Comparison of ENCODE assay signal across 1 cellular context in the genomic region with DNA sequence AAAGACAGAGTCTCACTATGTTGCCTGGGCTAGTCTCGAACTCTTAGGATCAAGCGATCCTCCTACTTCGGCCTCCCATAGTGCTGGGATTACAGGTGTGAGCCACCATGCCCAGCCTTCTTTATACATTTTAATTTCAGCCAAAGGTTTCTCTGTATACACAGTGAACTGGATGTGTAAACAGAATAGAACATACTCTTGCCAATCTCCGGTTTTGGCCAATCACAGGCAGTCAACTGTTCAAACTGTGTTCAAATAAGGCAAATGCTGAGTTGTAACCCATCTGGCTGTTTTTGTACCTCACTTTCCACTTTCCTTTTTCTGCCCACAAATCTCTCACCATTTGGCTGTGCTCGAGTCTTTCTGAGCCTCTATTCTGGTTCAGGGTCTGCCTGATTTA.
TF ChIP-seq lines count a peak whose summit lies in the region.

No MANE protein-coding gene starts in this region.

TF ChIP-seq in HepG2, 621 proteins besides CTCF, POLR2A, EP300 and RAD21:
- TF ChIP-seq, protein P1, sequence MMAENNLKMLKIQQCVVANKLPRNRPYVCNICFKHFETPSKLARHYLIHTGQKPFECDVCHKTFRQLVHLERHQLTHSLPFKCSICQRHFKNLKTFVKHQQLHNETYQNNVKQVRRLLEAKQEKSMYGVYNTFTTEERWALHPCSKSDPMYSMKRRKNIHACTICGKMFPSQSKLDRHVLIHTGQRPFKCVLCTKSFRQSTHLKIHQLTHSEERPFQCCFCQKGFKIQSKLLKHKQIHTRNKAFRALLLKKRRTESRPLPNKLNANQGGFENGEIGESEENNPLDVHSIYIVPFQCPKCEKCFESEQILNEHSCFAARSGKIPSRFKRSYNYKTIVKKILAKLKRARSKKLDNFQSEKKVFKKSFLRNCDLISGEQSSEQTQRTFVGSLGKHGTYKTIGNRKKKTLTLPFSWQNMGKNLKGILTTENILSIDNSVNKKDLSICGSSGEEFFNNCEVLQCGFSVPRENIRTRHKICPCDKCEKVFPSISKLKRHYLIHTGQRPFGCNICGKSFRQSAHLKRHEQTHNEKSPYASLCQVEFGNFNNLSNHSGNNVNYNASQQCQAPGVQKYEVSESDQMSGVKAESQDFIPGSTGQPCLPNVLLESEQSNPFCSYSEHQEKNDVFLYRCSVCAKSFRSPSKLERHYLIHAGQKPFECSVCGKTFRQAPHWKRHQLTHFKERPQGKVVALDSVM (CRISPR knock-in tag; IDR thresholded peaks at IDR 0.05), result 0 out of 2 replicates have a peak, but pooled peaks have one; percentile 35
- TF ChIP-seq ZNF615 (CRISPR knock-in tag; IDR thresholded peaks at IDR 0.05; ENCODE audit: borderline replicate concordance) (0 out of 2 replicates have a peak, but pooled peaks have one; percentile 21), SRF (IDR thresholded peaks at IDR 0.05; ENCODE audit: low read depth, low read length) (peak; percentile 76; the same call in 1 of the 2 replicates), ZNF660 (CRISPR knock-in tag; IDR thresholded peaks at IDR 0.05; ENCODE audit: borderline replicate concordance, low read depth) (no peak), RBM22 (optimal IDR thresholded peaks at IDR 0.05; ENCODE audit: low read length) (peak; percentile 45), NR1H2 (CRISPR knock-in tag; IDR thresholded peaks at IDR 0.05; ENCODE audit: borderline replicate concordance, low read depth) (0 out of 2 replicates have a peak, but pooled peaks have one; percentile 42), FOXA1 (IDR thresholded peaks at IDR 0.05) (no peak), FOXA1 (CRISPR knock-in tag; IDR thresholded peaks at IDR 0.05) (0 out of 2 replicates have a peak, but pooled peaks have one; percentile 34)
- TF ChIP-seq, protein P2, sequence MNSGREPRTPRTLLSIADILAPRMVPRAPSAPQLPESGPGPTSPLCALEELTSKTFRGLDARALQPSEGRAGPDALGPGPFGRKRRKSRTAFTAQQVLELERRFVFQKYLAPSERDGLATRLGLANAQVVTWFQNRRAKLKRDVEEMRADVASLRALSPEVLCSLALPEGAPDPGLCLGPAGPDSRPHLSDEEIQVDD (CRISPR knock-in tag; IDR thresholded peaks at IDR 0.05; ENCODE audit: borderline replicate concordance), result no peak
